ENCODE assay signal across 1 cellular context in the genomic region with DNA sequence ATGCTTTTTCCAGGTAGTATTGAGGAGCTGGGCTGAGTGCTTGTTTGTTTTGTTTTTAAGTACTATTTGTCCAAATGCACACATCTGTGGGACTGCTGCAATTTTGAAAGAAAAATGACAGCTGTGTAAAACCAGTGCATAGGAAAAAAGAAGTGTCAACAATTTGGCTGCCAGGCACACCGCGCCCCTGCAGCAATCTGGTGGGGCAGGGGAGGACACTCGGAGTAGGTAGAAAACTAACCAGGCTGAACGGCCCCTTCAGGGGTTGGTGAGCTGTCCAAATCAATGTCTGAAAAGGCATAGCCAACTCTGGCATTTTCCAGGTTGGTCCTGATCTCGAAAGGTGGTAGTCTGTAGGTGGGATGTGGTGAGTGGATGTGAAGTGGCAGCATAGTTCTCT.
TF ChIP-seq lines count a peak whose summit lies in the region.

No MANE protein-coding gene starts in this region.

TF ChIP-seq in H1, 55 proteins besides CTCF, POLR2A, EP300 and RAD21 (continued from another document):
- TF ChIP-seq YY1 (IDR thresholded peaks at IDR 0.05; ENCODE audit: low read depth, low read length) (no peak), POU5F1 (IDR thresholded peaks at IDR 0.05; ENCODE audit: low read depth, low read length) (no peak), MAFK (IDR thresholded peaks at IDR 0.05; ENCODE audit: low read depth, low read length) (no peak), NANOG (IDR thresholded peaks at IDR 0.05; ENCODE audit: insufficient read depth, low read depth, low read length, poor library complexity, severe bottlenecking) (no peak)
